ENCODE assay signal across 21 cellular contexts in the genomic region with DNA sequence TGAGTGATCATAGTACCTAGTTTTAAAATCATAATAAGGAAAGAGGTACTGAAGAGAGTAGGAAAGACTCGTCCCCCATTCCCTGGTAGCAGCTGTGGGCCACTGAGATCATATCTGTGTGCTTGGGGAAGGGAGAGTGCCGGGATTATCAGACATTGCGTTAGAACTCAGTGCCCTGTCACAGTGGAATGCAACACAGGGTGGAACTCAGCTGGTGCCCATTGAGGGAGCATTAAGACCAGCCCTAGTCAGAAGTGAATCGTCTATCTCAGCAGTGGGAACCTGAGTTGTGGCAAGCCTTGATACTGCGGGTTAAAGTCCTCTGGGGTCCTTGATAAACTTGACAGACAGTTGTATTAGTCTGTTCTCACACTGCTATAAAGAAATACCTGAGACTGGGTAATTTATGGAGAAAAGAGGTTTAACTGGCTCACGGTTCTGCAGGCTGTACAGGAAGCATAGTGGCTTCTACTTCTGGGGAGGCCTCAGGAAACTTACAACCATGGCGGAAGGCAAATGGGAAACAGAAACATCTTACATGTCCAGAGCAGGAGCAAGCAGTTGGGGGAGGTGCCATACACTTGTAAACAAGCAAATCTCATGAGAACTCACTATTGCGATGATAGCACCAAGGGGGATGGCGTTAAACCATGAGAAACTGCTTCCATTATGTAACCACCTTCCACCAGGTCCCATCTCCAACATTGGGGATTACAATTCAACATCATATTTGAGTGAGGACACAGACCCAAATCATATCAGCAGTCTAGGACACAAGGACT. TPM values are rescaled to one million over a fixed set of nuclear protein-coding genes. Genes with fewer than 3 reads are reported as not detected.
A peak's percentile ranks its signal among the peaks of the same experiment; 100 is the strongest.
DNase-seq lines count a peak whose midpoint lies in the region; ATAC-seq and TF ChIP-seq lines count a peak whose summit lies in the region.
"Had no signal": no experiment of that assay in that cellular context is flagged by ENCODE, and none has a peak within 500 bp of the region (broad histone marks: within the 10 kb centered on the region; RNA-seq: fewer than 3 reads in every experiment).

No MANE protein-coding gene starts in this region.

- no peak overlapping the region for H3K4ac ChIP-seq in mesendoderm (ENCODE audit: low read depth, low read length)

- H3K36me3 ChIP-seq in cardiac muscle cell: no peaks in the 10 kb centered on the region
- no peaks in the 10 kb centered on the region for H3K36me3 ChIP-seq in mesendoderm (ENCODE audit: control insufficient read depth, insufficient read depth, low read length)
- H3K36me3 ChIP-seq: MG63 had no signal

- H3K18ac ChIP-seq in mesendoderm (ENCODE audit: low read length): no peak overlapping the region

- H2BK5ac ChIP-seq in mesendoderm (ENCODE audit: low read length): no peak overlapping the region

- no peak overlapping the region for H4K5ac ChIP-seq in mesendoderm (ENCODE audit: low read length)

- no peak overlapping the region for H3K27ac Mint-ChIP-seq in WTC11
- no peak overlapping the region for H3K27ac Mint-ChIP-seq in CD4-positive, alpha-beta T cell

- no peaks in the 10 kb centered on the region for H3K27me3 ChIP-seq in cardiac muscle cell
- no peaks in the 10 kb centered on the region for H3K27me3 ChIP-seq in right cardiac atrium (ENCODE audit: control insufficient read depth, insufficient read depth)
- H3K27me3 ChIP-seq in mesendoderm (ENCODE audit: insufficient read depth, low read length, poor library complexity): no peaks in the 10 kb centered on the region
- H3K27me3 ChIP-seq in CD4-positive, alpha-beta T cell (ENCODE audit: control insufficient read depth, insufficient read depth, low read length): no peaks in the 10 kb centered on the region
- H3K27me3 ChIP-seq: BLaER1, MG63 had no signal

- 75% methylated on average over 9 of the region's 9 CpGs for WGBS in right cardiac atrium
- WGBS in mesendoderm (ENCODE audit: extremely low coverage, insufficient coverage, low lambda C conversion rate): no CpG with 5 or more reads among the region's 9 CpGs

- H3K27ac ChIP-seq in cardiac muscle cell: no peak overlapping the region
- H3K27ac ChIP-seq in right cardiac atrium (ENCODE audit: low read length): no peak overlapping the region
- H3K27ac ChIP-seq in mesendoderm (ENCODE audit: low read depth, low read length): no peak overlapping the region
- no peak overlapping the region for H3K27ac ChIP-seq in CD4-positive, alpha-beta T cell (ENCODE audit: low read depth, low read length)
- no peak overlapping the region for H3K27ac ChIP-seq in substantia nigra (ENCODE audit: low read depth, low read length, poor library complexity, severe bottlenecking)
- H3K27ac ChIP-seq: BLaER1, GM23248, PC-9 had no signal

- H3K4me3 Mint-ChIP-seq in WTC11: no peak overlapping the region
- H3K4me3 Mint-ChIP-seq in CD4-positive, alpha-beta T cell: no peak overlapping the region
- H3K4me3 Mint-ChIP-seq: CD4-positive, CD25-positive, alpha-beta regulatory T cell had no signal

- no peaks in the 10 kb centered on the region for H3K4me1 ChIP-seq in cardiac muscle cell (ENCODE audit: low read depth)
- H3K4me1 ChIP-seq in right cardiac atrium (ENCODE audit: control insufficient read depth, insufficient read depth, low read length): no peaks in the 10 kb centered on the region
- no peaks in the 10 kb centered on the region for H3K4me1 ChIP-seq in mesendoderm (ENCODE audit: control insufficient read depth, low read depth, low read length)
- H3K4me1 ChIP-seq: BLaER1 had no signal

- H3K9ac ChIP-seq in mesendoderm (ENCODE audit: low read length): no peak overlapping the region
- H3K9ac ChIP-seq: BLaER1, GM23248 had no signal

- DNase-seq in cardiac muscle cell (ENCODE audit: low read depth in 1 of 2, low spot score in 1 of 2) (peak; percentile 2 to 11), right cardiac atrium (no peak), WTC11 (ENCODE audit: low spot score) (no peak), mesendoderm (peak; percentile 22), NCI-H2029 treated with DMSO at 0.1 percent for 48 hours (lab: John Stamatoyannopoulos, UW) (no peak), substantia nigra (lab: John Stamatoyannopoulos, UW) (no peak)
- DNase-seq in CD4-positive, alpha-beta T cell: no peak
- DNase-seq: CD4-positive, CD25-positive, alpha-beta regulatory T cell; DMS53; GM23248; HCEC 1CT; KG1; MG63; NCI-H2029; NCI-H446 treated with DMSO at 0.1 percent for 48 hours; NCI-H526; NCI-H82; NK-92 treated with Interleukin-12 subunit alpha and Interleukin-12 subunit beta, amount 100 ng/mL, for 24 hours; PC-9; SHP77 had no signal

- H2BK15ac ChIP-seq in mesendoderm (replicated peaks; ENCODE audit: low read depth): no peak overlapping the region

- H3K9me3 Mint-ChIP-seq in WTC11: peaks cover 23% of the 10 kb centered on the region
- peaks cover 14% of the 10 kb centered on the region for H3K9me3 Mint-ChIP-seq in CD4-positive, alpha-beta T cell

- intact Hi-C loops in right cardiac atrium (cut with DNase I): no loop called here
- intact Hi-C loops in CD4-positive, alpha-beta T cell (cut with DNase I, micrococcal nuclease): no loop called here

- no peak overlapping the region for H3K4me2 ChIP-seq in mesendoderm (ENCODE audit: low read length)
- H3K4me2 ChIP-seq: BLaER1, PC-9 had no signal

- TF ChIP-seq CTCF in cardiac muscle cell (IDR thresholded peaks at IDR 0.05; ENCODE audit: low read depth, low read length): no peak
- TF ChIP-seq CTCF in WTC11 (IDR thresholded peaks at IDR 0.05): no peak
- TF ChIP-seq CTCF in CD4-positive, alpha-beta T cell (IDR thresholded peaks at IDR 0.05): no peak

- POLR2A ChIA-PET in WTC11 (lab: Charles Lee): no interaction called here
- POLR2A ChIA-PET in CD4-positive, alpha-beta T cell (lab: Charles Lee): no interaction called here

- H3K9me3 ChIP-seq in cardiac muscle cell (ENCODE audit: low read depth): no peaks in the 10 kb centered on the region
- H3K9me3 ChIP-seq in right cardiac atrium (ENCODE audit: control insufficient read depth, low read length): no peaks in the 10 kb centered on the region
- H3K9me3 ChIP-seq in CD4-positive, alpha-beta T cell (ENCODE audit: control insufficient read depth, low read length): no peaks in the 10 kb centered on the region
- H3K9me3 ChIP-seq: MG63 had no signal

- no peaks in the 10 kb centered on the region for H3K4me1 Mint-ChIP-seq in WTC11
- peaks cover 5% of the 10 kb centered on the region for H3K4me1 Mint-ChIP-seq in CD4-positive, alpha-beta T cell (ENCODE audit: low read depth)

- H3K4me3 ChIP-seq in cardiac muscle cell (no peak overlapping the region), right cardiac atrium (ENCODE audit: low read length) (no peak overlapping the region), mesendoderm (ENCODE audit: low read length) (no peak overlapping the region)
- H3K4me3 ChIP-seq: BLaER1, GM23248, MG63, PC-9 had no signal

- no peak overlapping the region for H2AK5ac ChIP-seq in mesendoderm (ENCODE audit: low read length)

- H3K36me3 Mint-ChIP-seq in WTC11: peaks cover 12% of the 10 kb centered on the region
- peaks cover 60% of the 10 kb centered on the region for H3K36me3 Mint-ChIP-seq in CD4-positive, alpha-beta T cell (ENCODE audit: low read depth)

- H3K23ac ChIP-seq in mesendoderm (ENCODE audit: low read length): no peak overlapping the region

- no peak overlapping the region for H2BK120ac ChIP-seq in mesendoderm (ENCODE audit: low read depth, low read length)

- ATAC-seq in right cardiac atrium (no peak), WTC11 (peak; percentile 43; the same call in 1 of the 2 replicates)
- ATAC-seq in CD4-positive, alpha-beta T cell (ENCODE audit: poor library complexity): no peak

- H3K27me3 Mint-ChIP-seq in WTC11 (ENCODE audit: low read depth): no peaks in the 10 kb centered on the region
- no peaks in the 10 kb centered on the region for H3K27me3 Mint-ChIP-seq in CD4-positive, alpha-beta T cell
- H3K27me3 Mint-ChIP-seq: CD4-positive, CD25-positive, alpha-beta regulatory T cell had no signal

- H3K56ac ChIP-seq in mesendoderm (ENCODE audit: low read length): no peak overlapping the region

- CTCF ChIA-PET in WTC11 (lab: Charles Lee): no interaction called here
- CTCF ChIA-PET in CD4-positive, alpha-beta T cell (lab: Charles Lee): no interaction called here

- no peak overlapping the region for H4K8ac ChIP-seq in mesendoderm (ENCODE audit: low read depth, low read length)

- H3K79me1 ChIP-seq in mesendoderm (ENCODE audit: low read length): peaks cover 1% of the 10 kb centered on the region

- no peaks in the 10 kb centered on the region for H3K79me2 ChIP-seq in mesendoderm (ENCODE audit: control insufficient read depth, insufficient read depth, low read length)

TF ChIP-seq in WTC11, 78 proteins besides CTCF, POLR2A, EP300 and RAD21 (continues in another document):
- no peak for TF ChIP-seq RELA (CRISPR knock-in tag; IDR thresholded peaks at IDR 0.05; ENCODE audit: borderline replicate concordance)

RNA-seq across cellular contexts. Expression of a gene that starts 33.1 kb away (rescaled TPM):
- total RNA-seq in cardiac muscle cell (17.6 and 28.8 TPM in 2 replicates), right cardiac atrium (10 to 100 TPM; 32.0 to 38.8 (median 34.6) TPM), WTC11 (2021) (39.1 to 45.9 TPM (median 42.0 TPM) in 3 replicates)
- polyA plus RNA-seq in cardiac muscle cell (50.3 and 51.2 TPM in 2 replicates), right cardiac atrium (74.6 TPM)
- 116 TPM for polyA plus RNA-seq in mesendoderm (2013, experiment 1 of 2)
- polyA plus RNA-seq in mesendoderm (2013, experiment 2 of 2): 105 TPM
- total RNA-seq in CD4-positive, alpha-beta T cell: 1 to 10 TPM; 8.1 to 8.8 TPM

RNA-seq across cellular contexts. Expression of a gene that starts 33.3 kb away (rescaled TPM):
- total RNA-seq in cardiac muscle cell: 9.7 and 23.9 TPM in 2 replicates
- polyA plus RNA-seq in cardiac muscle cell: 17.6 and 19.1 TPM in 2 replicates
- 1 to 10 TPM; 6.7 to 9.6 (median 8.1) TPM for total RNA-seq in right cardiac atrium
- 5.1 TPM for polyA plus RNA-seq in right cardiac atrium
- 14.6 to 16.0 TPM (median 15.3 TPM) in 3 replicates for total RNA-seq in WTC11 (2021)
- 8.3 TPM for polyA plus RNA-seq in mesendoderm (2013, experiment 1 of 2)
- 8.4 TPM for polyA plus RNA-seq in mesendoderm (2013, experiment 2 of 2)
- 1 to 10 TPM; 2.6 to 3.7 TPM for total RNA-seq in CD4-positive, alpha-beta T cell

Comparison
In these comparisons a context has a peak if more than half of its experiments do, and no peak if none do; other contexts are left out.
1. DNase-seq: peak in cardiac muscle cell (2 of 2) and mesendoderm (single experiment); none in right cardiac atrium (0 of 3), WTC11 (single experiment), CD4-positive, alpha-beta T cell (0 of 10), NCI-H2029 treated with DMSO at 0.1 percent for 48 hours (single experiment) and substantia nigra (0 of 49).